In the genomic region with DNA sequence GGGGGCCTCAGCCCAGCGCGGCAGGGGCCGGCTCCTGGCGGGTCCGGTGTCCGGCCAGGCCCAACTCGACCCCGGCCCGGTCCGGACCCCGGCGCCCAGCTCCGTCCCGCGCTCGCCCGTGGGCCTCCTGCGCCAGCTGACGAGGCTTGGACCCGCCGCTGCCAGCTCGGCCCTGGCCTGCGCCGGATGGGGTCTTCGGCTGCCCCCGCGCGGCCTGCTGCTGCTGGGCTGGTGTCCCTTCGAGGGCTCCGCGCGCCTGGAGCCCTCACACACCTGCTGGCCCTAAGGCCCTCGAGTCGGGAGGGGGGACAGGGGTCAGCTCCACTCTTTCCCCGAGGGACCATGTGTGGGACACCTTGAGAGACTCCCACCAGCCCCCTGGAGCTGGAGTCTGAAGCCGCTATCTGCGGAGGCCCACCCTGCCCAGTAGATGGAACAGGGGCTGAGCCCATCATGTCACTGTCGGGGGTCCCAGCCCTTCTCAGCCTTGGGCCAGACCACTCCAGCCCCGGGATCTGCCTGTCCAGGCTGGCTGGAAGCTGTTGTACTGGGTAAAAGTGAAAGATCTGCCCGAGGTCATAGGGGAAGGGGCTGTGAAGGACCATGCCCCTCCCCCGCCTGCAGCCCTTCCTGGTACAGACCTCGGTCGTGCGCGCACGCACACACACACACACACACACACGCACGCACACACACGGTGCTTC, we compare ENCODE assay signal across 8 cellular contexts. TPM values are rescaled to one million over a fixed set of nuclear protein-coding genes. Genes with fewer than 3 reads are reported as not detected.
DNase-seq lines count a peak whose midpoint lies in the region; ATAC-seq, FAIRE-seq and TF ChIP-seq lines count a peak whose summit lies in the region.

No MANE protein-coding gene starts in this region.

- peaks cover 6 to 29% of the 10 kb centered on the region in 2 experiments; a peak in 4 of 5 replicates for H3K27me3 ChIP-seq in HepG2 (ENCODE audit: control insufficient read depth in 1 of 2, insufficient read depth in 2 of 2, low read length in 2 of 2)
- H3K27me3 ChIP-seq in thyroid gland, result no peaks in the 10 kb centered on the region

- no peak overlapping the region for H2AFZ ChIP-seq in HepG2 (ENCODE audit: low read length)

- no peaks in the 10 kb centered on the region for H3K36me3 ChIP-seq in HepG2 (replicated peaks in 1 of 2; ENCODE audit: control insufficient read depth in 1 of 2, insufficient read depth in 2 of 2, low read length in 2 of 2)
- H3K36me3 ChIP-seq in thyroid gland, result no peaks in the 10 kb centered on the region

- CTCF ChIA-PET in HepG2 (lab: Yijun Ruan, JAX; ENCODE audit: low intra/inter-chr PET ratio, low total read pairs), result interaction anchor here (8.6 kb wide), 1 partner anchor 354 kb away, joined by 148 read pairs; no protein-coding TSS in a partner anchor

- H3K79me2 ChIP-seq in HepG2 (ENCODE audit: insufficient read depth, low read length), result no peaks in the 10 kb centered on the region

- no peak overlapping the region for H3K4me2 ChIP-seq in HepG2 (ENCODE audit: low read depth, low read length)

- DNase-seq in DMS53 (lab: John Stamatoyannopoulos, UW) (peak; percentile 65), DMS53 treated with DMSO at 0.1 percent for 48 hours (lab: John Stamatoyannopoulos, UW; ENCODE audit: unreplicated experiment) (no peak), astrocyte of the spinal cord (ENCODE audit: low read depth, low spot score) (peak; percentile 17), HepG2 (ENCODE audit: low spot score) (no peak), thyroid gland (peak; percentile 43 to 54), NCI-H510A treated with DMSO at 0.1 percent for 48 hours (lab: John Stamatoyannopoulos, UW) (no peak), SHP77 (lab: John Stamatoyannopoulos, UW) (no peak)

- POLR2A ChIA-PET in HepG2 (lab: Yijun Ruan, JAX), result no interaction called here

- no peaks in the 10 kb centered on the region for H3K9me3 ChIP-seq in HepG2 (ENCODE audit: low read length)
- no peaks in the 10 kb centered on the region for H3K9me3 ChIP-seq in thyroid gland

- H3K4me3 ChIP-seq in astrocyte of the spinal cord (ENCODE audit: low read depth, low read length), result no peak overlapping the region
- no peak overlapping the region for H3K4me3 ChIP-seq in HepG2 (replicated peaks in 1 of 3; ENCODE audit: insufficient read depth in 1 of 3, low read depth in 2 of 3, low read length in 3 of 3)
- peak overlapping the region in 1 of 3 donors; percentile 42 for H3K4me3 ChIP-seq in thyroid gland (replicated peaks in 1 of 3)

- no peak for FAIRE-seq in HepG2 (lab: Jason Lieb, UNC)

- BruUV-seq in HepG2 (replicated peaks; lab: Mats Ljungman, UMichigan), result no TSS peak

- no peak overlapping the region for H3K9ac ChIP-seq in HepG2 (ENCODE audit: insufficient read depth, low read depth, low read length)

- WGBS in HepG2 (ENCODE audit: low lambda C conversion rate), result 83% methylated on average over 7 of the region's 49 CpGs
- 34 to 41% methylated on average over 10 of the region's 49 CpGs for WGBS in thyroid gland, 2 donors

- TF ChIP-seq POLR2A in HepG2 (IDR thresholded peaks at IDR 0.05; ENCODE audit: insufficient read depth in 1 of 2, low read depth in 2 of 2, low read length in 2 of 2) (no peak), thyroid gland (IDR thresholded peaks at IDR 0.05) (no peak)

- no peaks in the 10 kb centered on the region for H4K20me1 ChIP-seq in HepG2 (ENCODE audit: insufficient read depth, low read length)

- TF ChIP-seq RAD21 in HepG2 (CRISPR knock-in tag; IDR thresholded peaks at IDR 0.05), result no peak

- H3K27ac ChIP-seq in HepG2 (ENCODE audit: extremely low read length, insufficient read depth, low read length) (no peak overlapping the region), thyroid gland (peak overlapping the region; percentile 62 to 83 (median 73))

- H3K4me1 ChIP-seq in HepG2 (ENCODE audit: insufficient read depth, low read length) (peaks cover 25% of the 10 kb centered on the region), thyroid gland (peaks cover 16 to 22% of the 10 kb centered on the region in 2 donors)

- in situ Hi-C loops in astrocyte of the spinal cord (cut with HindIII; ENCODE audit: low sequenced_read_pairs) (no loop called here), HepG2 (cut with HindIII; ENCODE audit: extremely low pct_ligation_motif_present, low pct_unique_long_range_greater_than_20kb) (loop anchor here (5.0 kb wide), 1 partner anchor 354 kb away; no protein-coding TSS in a partner anchor)

- TF ChIP-seq CTCF in astrocyte of the spinal cord (IDR thresholded peaks at IDR 0.05; ENCODE audit: low read depth, low read length) (peak; percentile 35), HepG2 (CRISPR knock-in tag; IDR thresholded peaks at IDR 0.05) (no peak), thyroid gland (IDR thresholded peaks at IDR 0.05) (peak in 3 of 6 experiments; percentile 7 to 24 (median 13))

- TF ChIP-seq EP300 in HepG2 (IDR thresholded peaks at IDR 0.05; ENCODE audit: low read depth in 2 of 2, low read length in 2 of 2) (no peak), HepG2 (CRISPR knock-in tag; IDR thresholded peaks at IDR 0.05; ENCODE audit: borderline replicate concordance) (no peak)

- intact Hi-C loops in HepG2 (cut with micrococcal nuclease; ENCODE audit: unreplicated experiment), result loop anchor here (5.0 kb wide), 1 partner anchor 194 kb away; no protein-coding TSS in a partner anchor
- intact Hi-C loops in thyroid gland (cut with DNase I), result loop anchor here (10.0 kb wide), 1 partner anchor 182 kb away; no protein-coding TSS in a partner anchor

- ATAC-seq in HG03139 (IDR thresholded peaks at IDR 0.05; ENCODE audit: unreplicated experiment) (peak; percentile 12), HepG2 (no peak)

RNA-seq across cellular contexts. Expression of a gene that starts 0.8 kb away (rescaled TPM):
- total RNA-seq in HepG2 (2016; rRNA removed; fragmentation: Illumina TruSeq; extraction: Trizol) (not detected in 2 replicates), thyroid gland (10 to 100 TPM; 12.6 to 29.7 (median 16.8) TPM)
- not detected in 2 replicates for total RNA-seq in HepG2 (2016; cell fraction: cytosol; rRNA removed; fragmentation: Illumina TruSeq; extraction: Trizol; ENCODE audit: low read depth)
- total RNA-seq in HepG2 (2016; cell fraction: insoluble cytoplasmic fraction; rRNA removed; fragmentation: Illumina TruSeq; extraction: Trizol), result not detected in 2 replicates
- total RNA-seq in HepG2 (2016; cell fraction: membrane; rRNA removed; fragmentation: Illumina TruSeq; extraction: Trizol), result not detected in 2 replicates
- not detected in 2 replicates for total RNA-seq in HepG2 (2016; cell fraction: nucleus; rRNA removed; fragmentation: Illumina TruSeq; extraction: Trizol)
- not detected in 2 replicates for polyA plus RNA-seq in HepG2 (2011; rRNA removed)
- polyA plus RNA-seq in HepG2 (2011; cell fraction: cytosol; rRNA removed), result not detected in 2 replicates
- polyA plus RNA-seq in HepG2 (2011; cell fraction: nucleus; rRNA removed), result 0.10 and 0.23 TPM in 2 replicates
- polyA plus RNA-seq in HepG2 (2012), result not detected in 2 replicates
- polyA plus RNA-seq in HepG2 (2016; cell fraction: cytosol; fragmentation: Illumina TruSeq; extraction: Trizol; ENCODE audit: low read depth), result not detected in 2 replicates
- polyA plus RNA-seq in HepG2 (2016; cell fraction: insoluble cytoplasmic fraction; fragmentation: Illumina TruSeq; extraction: Trizol; ENCODE audit: low read depth), result not detected in 2 replicates
- not detected in 2 replicates for polyA plus RNA-seq in HepG2 (2016; cell fraction: membrane; fragmentation: Illumina TruSeq; extraction: Trizol; ENCODE audit: low read depth)
- not detected in 2 replicates for polyA plus RNA-seq in HepG2 (2016; cell fraction: nucleus; fragmentation: Illumina TruSeq; extraction: Trizol; ENCODE audit: insufficient read depth, low read depth)
- 17.4 TPM in 1 of 2 replicates, not detected in the other for polyA minus RNA-seq in HepG2 (2011; rRNA and poly(A)+ RNA removed; ENCODE audit: low replicate concordance)
- polyA minus RNA-seq in HepG2 (2011; cell fraction: cytosol; rRNA and poly(A)+ RNA removed), result 0.30 and 0.70 TPM in 2 replicates
- 0.52 TPM in 1 of 2 replicates, not detected in the other for polyA minus RNA-seq in HepG2 (2011; cell fraction: nucleus; rRNA and poly(A)+ RNA removed)

RNA-seq across cellular contexts. Expression of a gene that starts 42.9 kb away (rescaled TPM):
- total RNA-seq in HepG2 (2016; rRNA removed; fragmentation: Illumina TruSeq; extraction: Trizol), result 0.36 and 0.55 TPM in 2 replicates
- 0.40 TPM in 1 of 2 replicates, not detected in the other for total RNA-seq in HepG2 (2016; cell fraction: cytosol; rRNA removed; fragmentation: Illumina TruSeq; extraction: Trizol; ENCODE audit: low read depth)
- total RNA-seq in HepG2 (2016; cell fraction: insoluble cytoplasmic fraction; rRNA removed; fragmentation: Illumina TruSeq; extraction: Trizol), result 0.27 and 0.56 TPM in 2 replicates
- total RNA-seq in HepG2 (2016; cell fraction: membrane; rRNA removed; fragmentation: Illumina TruSeq; extraction: Trizol), result 0.31 and 0.65 TPM in 2 replicates
- total RNA-seq in HepG2 (2016; cell fraction: nucleus; rRNA removed; fragmentation: Illumina TruSeq; extraction: Trizol), result not detected in 2 replicates
- polyA plus RNA-seq in HepG2 (2011; rRNA removed), result 0.78 and 1.5 TPM in 2 replicates
- 2.2 and 3.8 TPM in 2 replicates for polyA plus RNA-seq in HepG2 (2011; cell fraction: cytosol; rRNA removed)
- polyA plus RNA-seq in HepG2 (2011; cell fraction: nucleus; rRNA removed), result 3.7 and 3.9 TPM in 2 replicates
- polyA plus RNA-seq in HepG2 (2012), result 1.5 and 2.9 TPM in 2 replicates
- 1.1 and 1.5 TPM in 2 replicates for polyA plus RNA-seq in HepG2 (2016; cell fraction: cytosol; fragmentation: Illumina TruSeq; extraction: Trizol; ENCODE audit: low read depth)
- 2.2 and 2.4 TPM in 2 replicates for polyA plus RNA-seq in HepG2 (2016; cell fraction: insoluble cytoplasmic fraction; fragmentation: Illumina TruSeq; extraction: Trizol; ENCODE audit: low read depth)
- polyA plus RNA-seq in HepG2 (2016; cell fraction: membrane; fragmentation: Illumina TruSeq; extraction: Trizol; ENCODE audit: low read depth), result 1.2 and 1.5 TPM in 2 replicates
- polyA plus RNA-seq in HepG2 (2016; cell fraction: nucleus; fragmentation: Illumina TruSeq; extraction: Trizol; ENCODE audit: insufficient read depth, low read depth), result 2.0 and 2.5 TPM in 2 replicates
- 1.2 and 12.9 TPM in 2 replicates for polyA minus RNA-seq in HepG2 (2011; rRNA and poly(A)+ RNA removed; ENCODE audit: low replicate concordance)
- 0.88 and 1.4 TPM in 2 replicates for polyA minus RNA-seq in HepG2 (2011; cell fraction: cytosol; rRNA and poly(A)+ RNA removed)
- 0.64 and 0.87 TPM in 2 replicates for polyA minus RNA-seq in HepG2 (2011; cell fraction: nucleus; rRNA and poly(A)+ RNA removed)
- total RNA-seq in thyroid gland, result 1 to 10 TPM in 2 of 4 donors, under 1 TPM in 1, not detected in 1; 0.93 to 3.7 (median 2.3) TPM

Comparison
In these comparisons a context has a peak if more than half of its experiments do, and no peak if none do; other contexts are left out.
1. DNase-seq: peak in DMS53 (single experiment), astrocyte of the spinal cord (single experiment) and thyroid gland (2 of 2); none in DMS53 treated with DMSO at 0.1 percent for 48 hours (single experiment), HepG2 (single experiment), NCI-H510A treated with DMSO at 0.1 percent for 48 hours (single experiment) and SHP77 (0 of 2).
2. RNA of a gene that starts 0.8 kb away (total RNA-seq): 12.6 to 29.7 TPM in thyroid gland; not detected in HepG2; every median in the first group is over 10 times any median in the second.